ENCODE assay signal across 9 cellular contexts in the genomic region with DNA sequence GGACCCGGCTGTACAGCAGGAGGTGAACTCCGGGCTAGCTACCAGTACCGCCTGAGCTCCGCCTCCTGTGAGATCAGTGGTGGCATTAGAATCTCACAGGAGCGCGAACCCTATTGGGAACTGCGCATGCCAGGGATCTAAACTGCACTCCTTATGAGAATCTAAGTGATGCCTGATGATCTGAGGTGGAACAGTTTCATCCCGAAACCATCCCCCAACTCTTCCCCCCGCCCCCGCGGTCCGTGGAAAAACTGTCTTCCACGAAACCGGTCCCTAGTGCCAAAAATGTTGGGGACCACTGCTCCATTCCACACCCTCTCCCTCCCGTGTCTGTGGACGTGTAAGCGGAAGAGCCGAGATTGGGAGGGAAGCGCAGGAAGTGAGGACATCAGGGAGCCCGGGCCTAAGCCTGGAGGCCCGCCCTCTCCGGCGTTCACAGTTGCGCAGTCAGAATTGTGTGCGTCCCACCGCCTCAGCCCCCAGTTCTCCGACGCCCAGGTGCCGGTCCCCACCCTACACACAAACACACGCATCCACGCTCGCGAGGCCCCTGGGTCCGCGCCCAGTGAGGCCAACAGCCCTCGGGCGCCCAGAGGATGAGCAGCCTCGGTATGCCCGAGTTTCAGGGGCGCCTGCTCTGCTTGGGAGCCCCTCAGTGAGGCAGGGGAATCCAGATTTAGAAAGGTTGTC. TPM values are rescaled to one million over a fixed set of nuclear protein-coding genes. Genes with fewer than 3 reads are reported as not detected.
A peak's percentile ranks its signal among the peaks of the same experiment; 100 is the strongest.
DNase-seq lines count a peak whose midpoint lies in the region; ATAC-seq and TF ChIP-seq lines count a peak whose summit lies in the region.
"Had no signal": no experiment of that assay in that cellular context is flagged by ENCODE, and none has a peak within 500 bp of the region (broad histone marks: within the 10 kb centered on the region; RNA-seq: fewer than 3 reads in every experiment).

No MANE protein-coding gene starts in this region.

- no peak for TF ChIP-seq CTCF in endothelial cell (IDR thresholded peaks at IDR 0.05; ENCODE audit: unreplicated experiment)

- ATAC-seq in GM19372 (IDR thresholded peaks at IDR 0.05; ENCODE audit: low read depth, unreplicated experiment) (peak; percentile 40), HG03469 (IDR thresholded peaks at IDR 0.05; ENCODE audit: unreplicated experiment) (peak; percentile 19)
- ATAC-seq in activated CD8-positive, alpha-beta memory T cell treated with anti-CD3 and anti-CD28 coated beads, Interleukin-2, amount 10 ng/mL, durations not matched to agents 7 days and 5 days, result peak; percentile 63

- no peaks in the 10 kb centered on the region for H3K9me3 Mint-ChIP-seq in activated CD8-positive, alpha-beta memory T cell treated with anti-CD3 and anti-CD28 coated beads, Interleukin-2, amount 10 ng/mL, durations not matched to agents 7 days and 5 days (ENCODE audit: low read depth)
- H3K9me3 Mint-ChIP-seq in endothelial cell (ENCODE audit: unreplicated experiment), result no peaks in the 10 kb centered on the region

- no peaks in the 10 kb centered on the region for H3K27me3 Mint-ChIP-seq in activated CD8-positive, alpha-beta memory T cell treated with anti-CD3 and anti-CD28 coated beads, Interleukin-2, amount 10 ng/mL, durations not matched to agents 7 days and 5 days
- H3K27me3 Mint-ChIP-seq in endothelial cell (ENCODE audit: unreplicated experiment), result peaks cover 16% of the 10 kb centered on the region

- no peak overlapping the region for H3K27ac Mint-ChIP-seq in activated CD8-positive, alpha-beta memory T cell treated with anti-CD3 and anti-CD28 coated beads, Interleukin-2, amount 10 ng/mL, durations not matched to agents 7 days and 5 days
- H3K27ac Mint-ChIP-seq in endothelial cell (ENCODE audit: unreplicated experiment), result no peak overlapping the region
- H3K27ac Mint-ChIP-seq: brain had no signal

- H3K4me3 Mint-ChIP-seq in activated CD8-positive, alpha-beta memory T cell treated with anti-CD3 and anti-CD28 coated beads, Interleukin-2, amount 10 ng/mL, durations not matched to agents 7 days and 5 days, result no peak overlapping the region
- H3K4me3 Mint-ChIP-seq in endothelial cell (ENCODE audit: unreplicated experiment), result no peak overlapping the region
- H3K4me3 Mint-ChIP-seq: brain had no signal

- DNase-seq in C1 segment of cervical spinal cord (lab: John Stamatoyannopoulos, UW) (peak; percentile 69 to 99 (median 93)), NOMO-1 (lab: John Stamatoyannopoulos, UW; ENCODE audit: unreplicated experiment in 2 of 2) (peak; percentile 81 to 84), endothelial cell (ENCODE audit: low spot score) (peak; percentile 72), middle frontal gyrus (ENCODE audit: extremely low spot score, low spot score) (peak; percentile 90)
- peak; percentile 86 for DNase-seq in activated CD8-positive, alpha-beta memory T cell treated with anti-CD3 and anti-CD28 coated beads, Interleukin-2, amount 10 ng/mL, durations not matched to agents 7 days and 5 days
- DNase-seq in stimulated activated CD8-positive, alpha-beta memory T cell treated with anti-CD3 and anti-CD28 coated beads, Interleukin-15, amount 100 ng/mL, for 48 hours (ENCODE audit: low read depth in 2 of 2), result peak; percentile 70 to 78

- peaks cover 12% of the 10 kb centered on the region for H3K4me1 Mint-ChIP-seq in activated CD8-positive, alpha-beta memory T cell treated with anti-CD3 and anti-CD28 coated beads, Interleukin-2, amount 10 ng/mL, durations not matched to agents 7 days and 5 days
- peaks cover 6% of the 10 kb centered on the region for H3K4me1 Mint-ChIP-seq in endothelial cell (ENCODE audit: unreplicated experiment)

- CTCF ChIA-PET in activated CD8-positive, alpha-beta memory T cell treated with anti-CD3 and anti-CD28 coated beads, Interleukin-2, amount 10 ng/mL, durations not matched to agents 7 days and 5 days (lab: Charles Lee), result interaction anchor here (1.1 to 7.4 kb wide), 16 partner anchors 9 to 355 kb away, joined by 3 to 102 read pairs (median 8); partner anchors contain the start of genes CCNB1IP1, PARP2 and PNP

- no peaks in the 10 kb centered on the region for H3K36me3 Mint-ChIP-seq in activated CD8-positive, alpha-beta memory T cell treated with anti-CD3 and anti-CD28 coated beads, Interleukin-2, amount 10 ng/mL, durations not matched to agents 7 days and 5 days
- H3K36me3 Mint-ChIP-seq in endothelial cell (ENCODE audit: low read depth, unreplicated experiment), result peaks cover 6% of the 10 kb centered on the region
- H3K36me3 Mint-ChIP-seq: brain had no signal

RNA-seq across cellular contexts. Expression of gene RNASE4, which starts 1.8 kb away (rescaled TPM):
- 1 to 10 TPM in 1 of 2 experiments, under 1 TPM in 1; 0.75 to 2.1 TPM for total RNA-seq in activated CD8-positive, alpha-beta memory T cell treated with anti-CD3 and anti-CD28 coated beads, Interleukin-2, amount 10 ng/mL, durations not matched to agents 7 days and 5 days
- total RNA-seq in endothelial cell (ENCODE audit: unreplicated experiment), result 1.0 TPM

RNA-seq across cellular contexts. Expression of gene ANG, which starts 6.0 kb away (rescaled TPM):
- 1 to 10 TPM; 1.5 to 2.5 TPM for total RNA-seq in activated CD8-positive, alpha-beta memory T cell treated with anti-CD3 and anti-CD28 coated beads, Interleukin-2, amount 10 ng/mL, durations not matched to agents 7 days and 5 days
- 6.5 TPM for total RNA-seq in endothelial cell (ENCODE audit: unreplicated experiment)

RNA-seq across cellular contexts. Expression of gene OR6S1, which starts 41.1 kb away (rescaled TPM):
- not detected for total RNA-seq in activated CD8-positive, alpha-beta memory T cell treated with anti-CD3 and anti-CD28 coated beads, Interleukin-2, amount 10 ng/mL, durations not matched to agents 7 days and 5 days
- total RNA-seq in endothelial cell (ENCODE audit: unreplicated experiment), result not detected

Comparison
In these comparisons a context has a peak if more than half of its experiments do, and no peak if none do; other contexts are left out.
1. Peak in every context shown above with its lines: DNase-seq and ATAC-seq.